Comparison of ENCODE assay signal across 1 cellular context in the genomic region with DNA sequence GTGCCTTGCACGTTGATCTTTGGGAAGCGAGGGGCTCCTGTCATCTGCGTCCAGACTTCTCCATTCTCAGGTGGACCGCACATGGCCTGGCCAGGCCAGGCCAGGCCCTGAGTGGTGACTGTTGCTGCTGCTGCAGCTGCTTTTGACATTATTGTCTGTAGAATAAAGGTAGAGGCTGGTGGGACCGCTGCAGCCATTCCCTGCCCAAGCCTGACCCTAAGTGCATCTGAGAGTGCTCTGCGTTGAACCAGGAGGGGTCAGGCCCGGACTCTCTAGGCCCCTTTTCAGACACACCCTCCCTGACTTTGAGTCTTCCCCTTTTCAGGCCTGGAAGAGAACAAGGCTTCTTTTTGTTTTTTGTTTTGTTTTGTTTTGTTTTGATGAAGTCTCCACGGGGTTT.
TF ChIP-seq lines count a peak whose summit lies in the region.

No MANE protein-coding gene starts in this region.

TF ChIP-seq in K562, 482 proteins besides CTCF, POLR2A, EP300 and RAD21:
- TF ChIP-seq HNRNPH1 (optimal IDR thresholded peaks at IDR 0.05; ENCODE audit: low read depth, low read length) (no peak), ZNF140 (CRISPR knock-in tag; IDR thresholded peaks at IDR 0.05) (no peak), PYGO2 (tag; IDR thresholded peaks at IDR 0.05) (no peak), RBM22 (IDR thresholded peaks at IDR 0.05; ENCODE audit: low read depth, low read length, poor library complexity, severe bottlenecking) (no peak), BCL6 (CRISPR knock-in tag; IDR thresholded peaks at IDR 0.05) (no peak), NR2F6 (CRISPR knock-in tag; IDR thresholded peaks at IDR 0.05) (no peak), ZKSCAN1 (IDR thresholded peaks at IDR 0.05; ENCODE audit: low read depth, low read length) (no peak), FOXA1 (IDR thresholded peaks at IDR 0.05; ENCODE audit: borderline replicate concordance) (no peak), RBFOX2 (IDR thresholded peaks at IDR 0.05; ENCODE audit: low read depth, low read length) (no peak), ILK (tag; IDR thresholded peaks at IDR 0.05; ENCODE audit: borderline replicate concordance, low read depth) (no peak), MAFG (tag; conservative IDR thresholded peaks at IDR 0.05) (no peak), HMG20B (CRISPR knock-in tag; IDR thresholded peaks at IDR 0.05) (no peak), ZNF263 (CRISPR knock-in tag; IDR thresholded peaks at IDR 0.05; ENCODE audit: borderline replicate concordance) (no peak), HNRNPUL1 (IDR thresholded peaks at IDR 0.05; ENCODE audit: low read length) (no peak)
- TF ChIP-seq, protein P1, sequence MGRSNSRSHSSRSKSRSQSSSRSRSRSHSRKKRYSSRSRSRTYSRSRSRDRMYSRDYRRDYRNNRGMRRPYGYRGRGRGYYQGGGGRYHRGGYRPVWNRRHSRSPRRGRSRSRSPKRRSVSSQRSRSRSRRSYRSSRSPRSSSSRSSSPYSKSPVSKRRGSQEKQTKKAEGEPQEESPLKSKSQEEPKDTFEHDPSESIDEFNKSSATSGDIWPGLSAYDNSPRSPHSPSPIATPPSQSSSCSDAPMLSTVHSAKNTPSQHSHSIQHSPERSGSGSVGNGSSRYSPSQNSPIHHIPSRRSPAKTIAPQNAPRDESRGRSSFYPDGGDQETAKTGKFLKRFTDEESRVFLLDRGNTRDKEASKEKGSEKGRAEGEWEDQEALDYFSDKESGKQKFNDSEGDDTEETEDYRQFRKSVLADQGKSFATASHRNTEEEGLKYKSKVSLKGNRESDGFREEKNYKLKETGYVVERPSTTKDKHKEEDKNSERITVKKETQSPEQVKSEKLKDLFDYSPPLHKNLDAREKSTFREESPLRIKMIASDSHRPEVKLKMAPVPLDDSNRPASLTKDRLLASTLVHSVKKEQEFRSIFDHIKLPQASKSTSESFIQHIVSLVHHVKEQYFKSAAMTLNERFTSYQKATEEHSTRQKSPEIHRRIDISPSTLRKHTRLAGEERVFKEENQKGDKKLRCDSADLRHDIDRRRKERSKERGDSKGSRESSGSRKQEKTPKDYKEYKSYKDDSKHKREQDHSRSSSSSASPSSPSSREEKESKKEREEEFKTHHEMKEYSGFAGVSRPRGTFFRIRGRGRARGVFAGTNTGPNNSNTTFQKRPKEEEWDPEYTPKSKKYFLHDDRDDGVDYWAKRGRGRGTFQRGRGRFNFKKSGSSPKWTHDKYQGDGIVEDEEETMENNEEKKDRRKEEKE (IDR thresholded peaks at IDR 0.05; ENCODE audit: borderline replicate concordance in 1 of 2, control insufficient read depth in 1 of 2, low read depth in 2 of 2, low read length in 1 of 2): no peak
- TF ChIP-seq, protein P2, sequence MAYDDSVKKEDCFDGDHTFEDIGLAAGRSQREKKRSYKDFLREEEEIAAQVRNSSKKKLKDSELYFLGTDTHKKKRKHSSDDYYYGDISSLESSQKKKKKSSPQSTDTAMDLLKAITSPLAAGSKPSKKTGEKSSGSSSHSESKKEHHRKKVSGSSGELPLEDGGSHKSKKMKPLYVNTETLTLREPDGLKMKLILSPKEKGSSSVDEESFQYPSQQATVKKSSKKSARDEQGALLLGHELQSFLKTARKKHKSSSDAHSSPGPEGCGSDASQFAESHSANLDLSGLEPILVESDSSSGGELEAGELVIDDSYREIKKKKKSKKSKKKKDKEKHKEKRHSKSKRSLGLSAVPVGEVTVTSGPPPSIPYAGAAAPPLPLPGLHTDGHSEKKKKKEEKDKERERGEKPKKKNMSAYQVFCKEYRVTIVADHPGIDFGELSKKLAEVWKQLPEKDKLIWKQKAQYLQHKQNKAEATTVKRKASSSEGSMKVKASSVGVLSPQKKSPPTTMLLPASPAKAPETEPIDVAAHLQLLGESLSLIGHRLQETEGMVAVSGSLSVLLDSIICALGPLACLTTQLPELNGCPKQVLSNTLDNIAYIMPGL (CRISPR knock-in tag; IDR thresholded peaks at IDR 0.05): no peak
- TF ChIP-seq, protein P3, sequence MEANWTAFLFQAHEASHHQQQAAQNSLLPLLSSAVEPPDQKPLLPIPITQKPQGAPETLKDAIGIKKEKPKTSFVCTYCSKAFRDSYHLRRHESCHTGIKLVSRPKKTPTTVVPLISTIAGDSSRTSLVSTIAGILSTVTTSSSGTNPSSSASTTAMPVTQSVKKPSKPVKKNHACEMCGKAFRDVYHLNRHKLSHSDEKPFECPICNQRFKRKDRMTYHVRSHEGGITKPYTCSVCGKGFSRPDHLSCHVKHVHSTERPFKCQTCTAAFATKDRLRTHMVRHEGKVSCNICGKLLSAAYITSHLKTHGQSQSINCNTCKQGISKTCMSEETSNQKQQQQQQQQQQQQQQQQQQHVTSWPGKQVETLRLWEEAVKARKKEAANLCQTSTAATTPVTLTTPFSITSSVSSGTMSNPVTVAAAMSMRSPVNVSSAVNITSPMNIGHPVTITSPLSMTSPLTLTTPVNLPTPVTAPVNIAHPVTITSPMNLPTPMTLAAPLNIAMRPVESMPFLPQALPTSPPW (CRISPR knock-in tag; IDR thresholded peaks at IDR 0.05): no peak
- TF ChIP-seq, protein P4, sequence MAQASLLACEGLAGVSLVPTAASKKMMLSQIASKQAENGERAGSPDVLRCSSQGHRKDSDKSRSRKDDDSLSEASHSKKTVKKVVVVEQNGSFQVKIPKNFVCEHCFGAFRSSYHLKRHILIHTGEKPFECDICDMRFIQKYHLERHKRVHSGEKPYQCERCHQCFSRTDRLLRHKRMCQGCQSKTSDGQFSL (CRISPR knock-in tag; IDR thresholded peaks at IDR 0.05): no peak
- TF ChIP-seq, protein P4 (tag; IDR thresholded peaks at IDR 0.05): no peak
